In genomic region chr15:65903296-65904073, GRCh38 we compare ENCODE assay signal across 1 cellular context.
TF ChIP-seq lines count a peak whose summit lies in the region.

No MANE protein-coding gene starts in this region.

TF ChIP-seq in HepG2, 621 proteins besides CTCF, POLR2A, EP300 and RAD21 (continued from another document):
- TF ChIP-seq ZBTB4 (CRISPR knock-in tag; IDR thresholded peaks at IDR 0.05; ENCODE audit: borderline replicate concordance) (no peak), ARID5B (CRISPR knock-in tag; IDR thresholded peaks at IDR 0.05) (no peak), HES4 (CRISPR knock-in tag; IDR thresholded peaks at IDR 0.05; ENCODE audit: borderline replicate concordance) (no peak), BORCS8-MEF2B (CRISPR knock-in tag; IDR thresholded peaks at IDR 0.05) (no peak), REL (CRISPR knock-in tag; conservative IDR thresholded peaks at IDR 0.05) (no peak)
TF ChIP-seq in HepG2: peak in this region for 0.
